In the genomic region with DNA sequence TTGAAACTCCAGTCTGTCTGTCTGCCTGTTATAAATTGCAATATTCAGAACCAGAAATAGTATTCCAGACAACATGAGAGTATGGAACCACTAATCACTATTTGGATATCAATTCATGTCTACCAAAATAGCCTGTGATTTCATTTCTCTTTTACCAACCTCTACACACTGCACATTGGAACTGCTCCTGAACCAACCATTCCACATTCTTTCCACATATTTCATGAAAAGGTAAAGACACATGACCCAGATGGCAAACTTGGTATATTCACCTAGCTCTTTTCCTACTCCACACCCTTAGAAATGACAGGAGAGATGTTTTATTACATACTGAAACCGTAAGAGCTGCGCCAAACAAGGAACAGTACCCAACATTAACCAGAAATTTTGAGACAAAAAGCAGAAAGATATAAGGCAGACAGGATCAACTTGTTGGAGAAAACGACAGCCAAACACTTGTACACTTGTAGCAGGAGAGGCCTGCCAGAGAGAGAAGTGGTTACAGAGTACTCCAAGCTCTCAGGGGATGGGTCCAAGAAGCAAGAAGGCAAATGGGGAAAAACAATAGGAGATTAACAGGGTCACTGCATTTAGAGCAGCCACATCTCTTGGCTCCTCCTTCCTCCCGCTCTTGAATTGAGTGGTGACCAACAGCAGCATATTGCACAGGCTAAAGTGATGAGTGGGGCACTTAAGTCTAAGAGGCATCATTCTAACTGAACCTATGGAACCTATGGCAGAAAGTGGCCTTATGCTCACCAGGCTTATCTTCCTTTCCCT, we compare ENCODE assay signal across 21 cellular contexts.
DNase-seq lines count a peak whose midpoint lies in the region; ATAC-seq, FAIRE-seq and TF ChIP-seq lines count a peak whose summit lies in the region.
"Had no signal": no experiment of that assay in that cellular context is flagged by ENCODE, and none has a peak within 500 bp of the region (broad histone marks: within the 10 kb centered on the region; RNA-seq: fewer than 3 reads in every experiment).

No MANE protein-coding gene starts in this region.

- peak overlapping the region; percentile 3 for H3K4me3 Mint-ChIP-seq in type B pancreatic cell
- H3K4me3 Mint-ChIP-seq: CD8-positive, alpha-beta T cell; HFFc6 had no signal

- TF ChIP-seq EP300 in gastroesophageal sphincter (IDR thresholded peaks at IDR 0.05), result no peak

- TF ChIP-seq POLR2A in gastroesophageal sphincter (IDR thresholded peaks at IDR 0.05), result no peak

- H3K4me1 ChIP-seq in keratinocyte (ENCODE audit: control insufficient read depth, extremely low read depth, insufficient read depth, low read length), result no peaks in the 10 kb centered on the region
- no peaks in the 10 kb centered on the region for H3K4me1 ChIP-seq in gastroesophageal sphincter
- H3K4me1 ChIP-seq: SJCRH30 had no signal

- H3K9me1 ChIP-seq in keratinocyte (ENCODE audit: control insufficient read depth, extremely low read depth, insufficient read depth, low read length), result no peaks in the 10 kb centered on the region

- H3K36me3 Mint-ChIP-seq in type B pancreatic cell, result no peaks in the 10 kb centered on the region
- H3K36me3 Mint-ChIP-seq: CD8-positive, alpha-beta T cell had no signal

- no peaks in the 10 kb centered on the region for H3K4me1 Mint-ChIP-seq in type B pancreatic cell (ENCODE audit: unreplicated experiment)

- DNase-seq in NCI-H510A treated with DMSO at 0.1 percent for 48 hours (lab: John Stamatoyannopoulos, UW) (peak; percentile 87), NCI-H510A (lab: John Stamatoyannopoulos, UW) (no peak), NCI-H524 treated with DMSO at 0.1 percent for 48 hours (lab: John Stamatoyannopoulos, UW) (peak; percentile 97), keratinocyte (ENCODE audit: low read depth, low spot score) (no peak), type B pancreatic cell (ENCODE audit: extremely low spot score, unreplicated experiment) (no peak), middle frontal gyrus (ENCODE audit: extremely low spot score, low spot score) (no peak)
- no peak for DNase-seq in activated T-cell treated with anti-CD3 and anti-CD28 coated beads, Interleukin-2, amount 50 U/mL, for 48 hours
- DNase-seq: 8988T; CD8-positive, alpha-beta T cell; HFFc6; KBM-7; MV-4-11; NCI-H1417 treated with DMSO at 0.1 percent for 48 hours; NCI-H2029 treated with DMSO at 0.1 percent for 48 hours; NCI-H526; NK-92 treated with Interleukin-12 subunit alpha and Interleukin-12 subunit beta, amount 100 ng/mL, for 24 hours; RPMI8226; SJCRH30 had no signal

- TF ChIP-seq CTCF in keratinocyte (optimal IDR thresholded peaks at IDR 0.05 in 1 of 3, IDR thresholded peaks at IDR 0.05 in 1 of 3, conservative IDR thresholded peaks at IDR 0.05 in 1 of 3; ENCODE audit: extremely low read depth in 1 of 3, insufficient read depth in 2 of 3, low read length in 3 of 3) (no peak), type B pancreatic cell (conservative IDR thresholded peaks at IDR 0.05) (no peak), gastroesophageal sphincter (IDR thresholded peaks at IDR 0.05) (no peak)

- H3K27ac ChIP-seq in keratinocyte (ENCODE audit: control insufficient read depth, insufficient read depth, low read length) (no peak overlapping the region), gastroesophageal sphincter (no peak overlapping the region)
- H3K27ac ChIP-seq: SJCRH30 had no signal

- H3K4me3 ChIP-seq in keratinocyte (ENCODE audit: control insufficient read depth in 2 of 3, extremely low read depth in 1 of 3, insufficient read depth in 2 of 3, low read depth in 1 of 3, low read length in 3 of 3) (no peak overlapping the region), gastroesophageal sphincter (no peak overlapping the region)
- H3K4me3 ChIP-seq: SJCRH30 had no signal

- no peak overlapping the region for H3K9ac ChIP-seq in keratinocyte (ENCODE audit: control insufficient read depth, extremely low read depth, insufficient read depth, low read length)

- ATAC-seq in gastroesophageal sphincter, result no peak
- ATAC-seq: CD8-positive, alpha-beta T cell had no signal

- peak; percentile 39 for FAIRE-seq in keratinocyte (lab: Jason Lieb, UNC)
- FAIRE-seq: GM12892, H54 had no signal

- H3K9me3 ChIP-seq in keratinocyte (ENCODE audit: control insufficient read depth, low read depth, low read length), result no peaks in the 10 kb centered on the region
- H3K9me3 ChIP-seq in gastroesophageal sphincter, result no peaks in the 10 kb centered on the region

- dilution Hi-C loops in keratinocyte (cut with MboI; ENCODE audit: extremely low pct_ligation_motif_present, low sequenced_read_pairs), result no loop called here

- H2AFZ ChIP-seq in keratinocyte (ENCODE audit: control insufficient read depth, low read length), result no peak overlapping the region

- no peaks in the 10 kb centered on the region for H3K27me3 Mint-ChIP-seq in type B pancreatic cell

- H3K36me3 ChIP-seq in keratinocyte (ENCODE audit: control insufficient read depth in 2 of 2, extremely low read depth in 1 of 2, insufficient read depth in 2 of 2, low read length in 2 of 2), result no peaks in the 10 kb centered on the region
- no peaks in the 10 kb centered on the region for H3K36me3 ChIP-seq in gastroesophageal sphincter
- H3K36me3 ChIP-seq: SJCRH30 had no signal

- no peaks in the 10 kb centered on the region for H3K79me2 ChIP-seq in keratinocyte (ENCODE audit: control insufficient read depth, insufficient read depth, low read length)

- H3K27me3 ChIP-seq in keratinocyte (ENCODE audit: control insufficient read depth, extremely low read depth, insufficient read depth, low read length), result peaks cover 3% of the 10 kb centered on the region
- no peaks in the 10 kb centered on the region for H3K27me3 ChIP-seq in gastroesophageal sphincter
- H3K27me3 ChIP-seq: SJCRH30 had no signal

- H3K27ac Mint-ChIP-seq in type B pancreatic cell, result peak overlapping the region; percentile 23
- H3K27ac Mint-ChIP-seq: CD8-positive, alpha-beta T cell; HFFc6 had no signal

- no peak overlapping the region for H3K4me2 ChIP-seq in keratinocyte (ENCODE audit: control insufficient read depth, extremely low read depth, insufficient read depth, low read depth, low read length)

- no peaks in the 10 kb centered on the region for H4K20me1 ChIP-seq in keratinocyte (ENCODE audit: control insufficient read depth, extremely low read depth, insufficient read depth, low read length)

- no peaks in the 10 kb centered on the region for H3K9me3 Mint-ChIP-seq in type B pancreatic cell
- H3K9me3 Mint-ChIP-seq: HFFc6 had no signal

- WGBS in gastroesophageal sphincter (ENCODE audit: low coverage in 1 of 2), 2 donors, result 64 to 95% methylated on average over 4 of the region's 4 CpGs

Comparison
In these comparisons a context has a peak if more than half of its experiments do, and no peak if none do; other contexts are left out.
1. DNase-seq: peak in NCI-H510A treated with DMSO at 0.1 percent for 48 hours (single experiment) and NCI-H524 treated with DMSO at 0.1 percent for 48 hours (single experiment); none in NCI-H510A (single experiment), keratinocyte (single experiment), type B pancreatic cell (single experiment), activated T-cell treated with anti-CD3 and anti-CD28 coated beads, Interleukin-2, amount 50 U/mL, for 48 hours (0 of 2) and middle frontal gyrus (single experiment).